Comparison of ENCODE assay signal across 1 cellular context in the genomic region with DNA sequence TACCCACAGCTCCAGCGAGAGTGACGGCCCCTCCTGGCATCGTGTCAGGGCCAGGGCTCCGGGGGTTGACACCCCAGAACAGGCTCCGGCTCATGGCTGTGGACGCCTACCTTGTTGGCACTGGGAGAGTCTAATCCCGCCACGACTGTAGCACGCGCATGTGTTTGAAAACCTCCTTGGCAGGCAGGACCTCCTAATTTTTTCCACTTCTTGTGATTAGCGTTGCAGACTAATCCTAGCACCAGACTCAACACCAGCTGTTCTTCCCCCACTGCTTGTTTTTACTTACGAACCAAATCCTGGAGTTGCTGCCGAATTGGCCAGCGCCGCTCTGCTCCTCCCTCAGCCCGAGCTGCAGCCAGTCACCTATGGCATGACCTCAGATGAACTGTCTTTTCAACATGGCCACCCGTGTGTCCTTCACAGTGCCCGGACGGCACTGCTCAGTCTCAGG.
TF ChIP-seq lines count a peak whose summit lies in the region.

No MANE protein-coding gene starts in this region.

TF ChIP-seq in WTC11, 78 proteins besides CTCF, POLR2A, EP300 and RAD21 (continued from another document):
- TF ChIP-seq ZNF281 (CRISPR knock-in tag; IDR thresholded peaks at IDR 0.05) (no peak), ZBTB43 (CRISPR knock-in tag; IDR thresholded peaks at IDR 0.05) (no peak), JUN (CRISPR knock-in tag; IDR thresholded peaks at IDR 0.05) (no peak)
- TF ChIP-seq, protein P1, sequence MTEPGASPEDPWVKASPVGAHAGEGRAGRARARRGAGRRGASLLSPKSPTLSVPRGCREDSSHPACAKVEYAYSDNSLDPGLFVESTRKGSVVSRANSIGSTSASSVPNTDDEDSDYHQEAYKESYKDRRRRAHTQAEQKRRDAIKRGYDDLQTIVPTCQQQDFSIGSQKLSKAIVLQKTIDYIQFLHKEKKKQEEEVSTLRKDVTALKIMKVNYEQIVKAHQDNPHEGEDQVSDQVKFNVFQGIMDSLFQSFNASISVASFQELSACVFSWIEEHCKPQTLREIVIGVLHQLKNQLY (CRISPR knock-in tag; IDR thresholded peaks at IDR 0.05): no peak
